Comparison of ENCODE assay signal across 8 cellular contexts in the genomic region with DNA sequence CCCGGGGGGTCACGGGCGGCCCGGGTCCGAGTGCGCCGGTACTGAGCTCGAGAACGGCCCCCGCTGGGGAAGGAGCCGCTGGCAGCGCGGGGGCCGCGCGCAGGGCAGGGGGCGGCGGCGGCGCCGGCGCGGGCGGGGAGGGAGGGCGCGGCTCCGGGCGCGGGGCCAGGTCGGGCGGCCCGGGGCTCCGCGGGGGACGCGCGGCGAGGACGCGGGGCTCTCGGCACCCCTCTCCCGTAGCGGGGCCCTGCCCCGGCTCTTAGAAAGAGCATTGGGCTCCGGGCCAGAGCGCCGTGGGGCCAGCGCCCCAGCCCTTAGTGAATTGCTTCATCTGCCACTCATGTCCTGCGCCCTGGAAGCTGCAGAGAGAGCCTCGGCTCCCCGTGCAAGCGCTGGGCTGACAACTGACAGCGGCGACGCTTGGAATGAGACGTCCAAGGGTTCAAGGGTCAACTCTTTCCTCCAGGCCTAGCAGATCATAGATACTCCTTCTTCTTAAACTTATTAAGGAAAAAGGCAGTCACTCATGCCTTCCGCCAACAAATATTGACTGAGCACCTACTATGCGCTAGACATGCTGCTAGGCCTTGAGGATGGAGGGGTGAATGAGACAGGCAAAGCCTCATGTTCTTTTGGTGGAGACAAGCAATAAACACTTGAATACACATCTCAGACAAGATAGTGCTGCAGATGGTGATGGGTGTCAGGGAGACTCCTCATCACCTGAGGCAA.
A peak's percentile ranks its signal among the peaks of the same experiment; 100 is the strongest.
DNase-seq lines count a peak whose midpoint lies in the region; ATAC-seq, FAIRE-seq and TF ChIP-seq lines count a peak whose summit lies in the region.

No MANE protein-coding gene starts in this region.

- intact Hi-C loops in Caco-2 (cut with micrococcal nuclease; ENCODE audit: unreplicated experiment) (loop anchor here (1.0 to 2.0 kb wide), 2 partner anchors 40 to 68 kb away; no protein-coding TSS in a partner anchor), prostate gland (cut with DNase I) (loop anchor here (2.0 kb wide), 1 partner anchor 142 kb away; no protein-coding TSS in a partner anchor)

- H3K9me3 Mint-ChIP-seq in Caco-2 (ENCODE audit: unreplicated experiment), result no peaks in the 10 kb centered on the region
- no peaks in the 10 kb centered on the region for H3K9me3 Mint-ChIP-seq in astrocyte (ENCODE audit: unreplicated experiment)

- H3K9ac ChIP-seq in astrocyte (ENCODE audit: low read length), result peak overlapping the region; percentile 85

- H2AFZ ChIP-seq in astrocyte (ENCODE audit: low read depth, low read length) (no peak overlapping the region), hepatocyte (no peak overlapping the region)

- POLR2A ChIA-PET in Caco-2 (lab: Charles Lee), result interaction anchor here (0.6 to 0.7 kb wide), 3 partner anchors 9 to 540 kb away, joined by 4 to 7 read pairs (median 7); no protein-coding TSS in a partner anchor

- DNase-seq in Caco-2 (peak; percentile 73 to 78), HuH-7 (ENCODE audit: low spot score) (peak; percentile 90), astrocyte (ENCODE audit: low read depth) (peak; percentile 52), hepatocyte (ENCODE audit: low spot score) (peak; percentile 89), prostate gland (ENCODE audit: low spot score) (peak; percentile 40)
- no peak for DNase-seq in activated CD8-positive, alpha-beta memory T cell treated with anti-CD3 and anti-CD28 coated beads for 24 hours

- H3K4me1 ChIP-seq in Caco-2 (peaks cover 26% of the 10 kb centered on the region), astrocyte (ENCODE audit: insufficient read depth, low read length) (peaks cover 20% of the 10 kb centered on the region), hepatocyte (ENCODE audit: insufficient read depth) (peaks cover 26% of the 10 kb centered on the region), prostate gland (replicated peaks) (peaks cover 3% of the 10 kb centered on the region)

- H3K27ac Mint-ChIP-seq in Caco-2 (ENCODE audit: unreplicated experiment) (peak overlapping the region; percentile 96), astrocyte (ENCODE audit: unreplicated experiment) (peak overlapping the region; percentile 90)

- H3K36me3 ChIP-seq in Caco-2 (ENCODE audit: control insufficient read depth, insufficient read depth, low read length) (no peaks in the 10 kb centered on the region), astrocyte (ENCODE audit: insufficient read depth, low read length) (no peaks in the 10 kb centered on the region), hepatocyte (replicated peaks; ENCODE audit: insufficient read depth, low read depth) (no peaks in the 10 kb centered on the region), prostate gland (no peaks in the 10 kb centered on the region)

- H3K36me3 Mint-ChIP-seq in Caco-2 (ENCODE audit: insufficient read depth, unreplicated experiment), result no peaks in the 10 kb centered on the region
- peaks cover under 1% of the 10 kb centered on the region for H3K36me3 Mint-ChIP-seq in astrocyte (ENCODE audit: low read depth, unreplicated experiment)

- H3K27me3 Mint-ChIP-seq in Caco-2 (ENCODE audit: insufficient read depth, unreplicated experiment), result no peaks in the 10 kb centered on the region
- peaks cover 3% of the 10 kb centered on the region for H3K27me3 Mint-ChIP-seq in astrocyte (ENCODE audit: low read depth, unreplicated experiment)

- no peak for FAIRE-seq in astrocyte (lab: Jason Lieb, UNC)

- WGBS in hepatocyte (ENCODE audit: low lambda C conversion rate, missing lambda C conversion rate), result 11% methylated on average over 15 of the region's 58 CpGs
- WGBS in prostate gland, result 4% methylated on average over 41 of the region's 58 CpGs

- H3K4me3 ChIP-seq in Caco-2 (ENCODE audit: low read depth, low read length) (peak overlapping the region; percentile 37), astrocyte (ENCODE audit: insufficient read depth, low read depth, low read length) (peak overlapping the region; percentile 62), hepatocyte (no peak overlapping the region), prostate gland (peak overlapping the region; percentile 35 to 48)

- H3K79me2 ChIP-seq in astrocyte (ENCODE audit: insufficient read depth, low read length), result peaks cover 29% of the 10 kb centered on the region
- peaks cover 8% of the 10 kb centered on the region for H3K79me2 ChIP-seq in hepatocyte

- H3K27me3 ChIP-seq in Caco-2 (replicated peaks; ENCODE audit: control insufficient read depth, insufficient read depth, low read length) (no peaks in the 10 kb centered on the region), astrocyte (ENCODE audit: insufficient read depth, low read length) (no peaks in the 10 kb centered on the region), hepatocyte (no peaks in the 10 kb centered on the region), prostate gland (replicated peaks; ENCODE audit: insufficient read depth) (no peaks in the 10 kb centered on the region)

- TSS peak; percentile 74 for BruUV-seq in Caco-2 (replicated peaks; lab: Mats Ljungman, UMichigan)

- ATAC-seq in HG02642 (IDR thresholded peaks at IDR 0.05; ENCODE audit: poor library complexity, unreplicated experiment) (no peak), GM18505 (IDR thresholded peaks at IDR 0.05; ENCODE audit: unreplicated experiment) (no peak)

- H3K9me3 ChIP-seq in Caco-2 (no peaks in the 10 kb centered on the region), astrocyte (ENCODE audit: insufficient read depth, low read depth, low read length) (no peaks in the 10 kb centered on the region), hepatocyte (ENCODE audit: low read depth) (no peaks in the 10 kb centered on the region), prostate gland (no peaks in the 10 kb centered on the region)

- CTCF ChIA-PET in Caco-2 (lab: Charles Lee), result interaction anchor here (0.6 to 2.2 kb wide), 3 partner anchors 9 to 400 kb away, joined by 3 to 10 read pairs (median 4); no protein-coding TSS in a partner anchor

- H3K4me2 ChIP-seq in astrocyte (ENCODE audit: low read length) (peak overlapping the region; percentile 81), hepatocyte (peak overlapping the region; percentile 75)

- peak overlapping the region; percentile 89 for H3K4me3 Mint-ChIP-seq in Caco-2 (ENCODE audit: unreplicated experiment)
- H3K4me3 Mint-ChIP-seq in astrocyte (ENCODE audit: unreplicated experiment), result peak overlapping the region; percentile 76

- TF ChIP-seq POLR2A in prostate gland (IDR thresholded peaks at IDR 0.05) (no peak), GM18505 (IDR thresholded peaks at IDR 0.05; ENCODE audit: borderline replicate concordance, extremely low read depth, insufficient read depth, insufficient read length) (no peak)

- H3K9me2 ChIP-seq in hepatocyte (replicated peaks; ENCODE audit: insufficient read depth), result no peaks in the 10 kb centered on the region

- H3K27ac ChIP-seq in astrocyte (ENCODE audit: low read depth, low read length) (peak overlapping the region; percentile 96), hepatocyte (peak overlapping the region; percentile 98), prostate gland (peak overlapping the region; percentile 74 to 82)

- no peak for TF ChIP-seq CTCF in Caco-2 (IDR thresholded peaks at IDR 0.05; ENCODE audit: insufficient read depth in 1 of 2, low read depth in 1 of 2, low read length in 1 of 2, severe bottlenecking in 1 of 2, unreplicated experiment in 1 of 2)
- TF ChIP-seq CTCF in astrocyte (IDR thresholded peaks at IDR 0.05; ENCODE audit: insufficient read depth, low read depth, low read length), result no peak
- no peak for TF ChIP-seq CTCF in hepatocyte (IDR thresholded peaks at IDR 0.05; ENCODE audit: poor library complexity)
- TF ChIP-seq CTCF in prostate gland (IDR thresholded peaks at IDR 0.05), result no peak

- H4K20me1 ChIP-seq in astrocyte (ENCODE audit: insufficient read depth, low read length), result no peaks in the 10 kb centered on the region
- no peaks in the 10 kb centered on the region for H4K20me1 ChIP-seq in hepatocyte (ENCODE audit: insufficient read depth, poor library complexity, severe bottlenecking)

- H3K4me1 Mint-ChIP-seq in Caco-2 (ENCODE audit: low read depth, unreplicated experiment), result peaks cover 12% of the 10 kb centered on the region
- peaks cover 24% of the 10 kb centered on the region for H3K4me1 Mint-ChIP-seq in astrocyte (ENCODE audit: low read depth, unreplicated experiment)
